In the genomic region with DNA sequence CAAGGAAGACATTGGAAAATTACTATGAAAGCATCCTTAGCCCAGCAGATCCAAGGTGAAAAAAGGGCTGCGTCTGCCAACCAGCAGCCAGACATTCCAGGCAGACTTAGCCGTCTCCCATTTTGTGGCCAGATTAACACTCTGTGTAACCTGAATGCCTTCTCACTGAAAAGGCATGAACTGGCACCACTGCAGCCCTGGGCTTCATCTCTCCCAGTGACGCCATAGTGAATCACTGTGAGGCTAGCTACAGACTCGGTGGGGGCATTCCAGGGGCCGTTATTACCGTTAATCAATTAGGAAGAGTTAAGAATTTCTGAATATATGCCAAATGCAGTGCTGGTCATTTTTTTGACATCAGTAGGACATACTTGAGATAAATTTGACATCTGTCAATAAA, we compare ENCODE assay signal across 11 cellular contexts.
A peak's percentile ranks its signal among the peaks of the same experiment; 100 is the strongest.
DNase-seq lines count a peak whose midpoint lies in the region; FAIRE-seq and TF ChIP-seq lines count a peak whose summit lies in the region.
"Had no signal": no experiment of that assay in that cellular context is flagged by ENCODE, and none has a peak within 500 bp of the region (broad histone marks: within the 10 kb centered on the region; RNA-seq: fewer than 3 reads in every experiment).

No MANE protein-coding gene starts in this region.

- no peaks in the 10 kb centered on the region for H3K4me1 ChIP-seq in small intestine (ENCODE audit: control insufficient read depth in 2 of 2, insufficient read depth in 1 of 2, low read depth in 1 of 2, low read length in 1 of 2)

- H3K4me3 ChIP-seq in retinal pigment epithelial cell (ENCODE audit: low read length), result no peak overlapping the region
- no peak overlapping the region for H3K4me3 ChIP-seq in small intestine (ENCODE audit: low read depth in 1 of 2, low read length in 2 of 2)

- DNase-seq in GM04504 (ENCODE audit: low read depth) (peak; percentile 89), globus pallidus (ENCODE audit: low spot score) (peak; percentile 18), retinal pigment epithelial cell (ENCODE audit: low read depth) (peak; percentile 98), small intestine (no peak), mesenteric fat pad (ENCODE audit: low spot score) (no peak), NCI-H1105 treated with DMSO at 0.1 percent for 48 hours (lab: John Stamatoyannopoulos, UW) (no peak)
- no peak for DNase-seq in effector CD4-positive, alpha-beta T cell
- DNase-seq: activated naive CD8-positive, alpha-beta T cell treated with anti-CD3 and anti-CD28 coated beads, Interleukin-2, amount 50 U/mL, for 24 hours; NCI-H510A; stimulated activated CD4-positive, alpha-beta T cell treated with anti-CD3 and anti-CD28 coated beads, Interleukin-12 subunit alpha, Interleukin-12 subunit beta, amount 100 ng/mL, for 4 hours had no signal

- WGBS in small intestine, 3 donors, result 72 to 83% (median 79%) methylated on average over 6 of the region's 6 CpGs

- TF ChIP-seq CTCF in retinal pigment epithelial cell (conservative IDR thresholded peaks at IDR 0.05; ENCODE audit: low read depth, low read length), result no peak

- FAIRE-seq in TTC549 (lab: Jason Lieb, UNC) (peak; percentile 92), small intestine (lab: Jason Lieb, UNC) (no peak)

- no peaks in the 10 kb centered on the region for H3K36me3 ChIP-seq in small intestine (ENCODE audit: control insufficient read depth in 2 of 2, insufficient read depth in 2 of 2, low read length in 2 of 2)

- H3K27me3 ChIP-seq in small intestine (ENCODE audit: control insufficient read depth in 2 of 2, insufficient read depth in 2 of 2, low read length in 2 of 2), result no peaks in the 10 kb centered on the region

- no peak overlapping the region for H3K27ac ChIP-seq in small intestine (ENCODE audit: low read depth in 1 of 2, low read length in 1 of 2)

- H3K9me3 ChIP-seq in small intestine (ENCODE audit: control insufficient read depth, low read depth), result no peaks in the 10 kb centered on the region

Comparison
In these comparisons a context has a peak if more than half of its experiments do, and no peak if none do; other contexts are left out.
1. DNase-seq: peak in GM04504 (single experiment), globus pallidus (single experiment) and retinal pigment epithelial cell (single experiment); none in small intestine (single experiment), effector CD4-positive, alpha-beta T cell (single experiment), mesenteric fat pad (single experiment) and NCI-H1105 treated with DMSO at 0.1 percent for 48 hours (single experiment).